In the genomic region with DNA sequence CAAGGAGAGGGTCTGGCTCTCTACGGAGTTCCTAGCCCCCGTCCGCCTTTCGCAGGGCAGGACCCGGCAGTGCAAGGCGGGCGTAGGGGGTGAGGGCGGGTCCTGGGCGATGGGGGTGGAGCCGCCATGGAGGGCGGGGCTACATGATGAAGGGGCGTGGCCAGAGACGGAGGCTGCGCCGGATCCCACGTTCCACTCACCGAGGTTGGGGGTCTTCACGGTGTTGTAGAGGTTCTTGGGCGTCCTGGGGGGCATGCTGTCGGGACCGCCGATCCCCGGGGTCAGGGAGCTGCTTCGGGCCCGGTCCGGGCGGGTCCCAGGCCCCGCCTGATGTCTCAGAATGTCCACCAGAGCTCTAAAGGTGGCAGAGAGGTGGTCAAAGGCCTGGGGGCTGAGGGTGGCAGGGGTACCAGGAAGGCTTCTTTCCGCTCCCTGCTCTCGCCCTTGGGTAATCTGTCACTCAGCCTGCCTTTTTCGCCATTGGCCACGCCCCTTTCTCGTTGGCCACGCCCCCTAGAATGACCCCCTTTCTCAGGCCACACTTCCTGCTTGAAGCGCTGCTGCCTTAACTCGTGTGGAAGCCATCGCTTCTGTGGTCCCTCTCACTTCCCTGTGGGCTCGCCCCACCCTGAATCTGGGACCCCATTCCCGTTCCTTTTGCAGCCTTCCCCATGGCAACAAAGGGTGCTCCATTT, we compare ENCODE assay signal across 14 cellular contexts. TPM values are rescaled to one million over a fixed set of nuclear protein-coding genes. Genes with fewer than 3 reads are reported as not detected.
A peak's percentile ranks its signal among the peaks of the same experiment; 100 is the strongest.
DNase-seq lines count a peak whose midpoint lies in the region; ATAC-seq and TF ChIP-seq lines count a peak whose summit lies in the region.
"Had no signal": no experiment of that assay in that cellular context is flagged by ENCODE, and none has a peak within 500 bp of the region (broad histone marks: within the 10 kb centered on the region; RNA-seq: fewer than 3 reads in every experiment).

No MANE protein-coding gene starts in this region.

- H4K20me1 ChIP-seq in neural progenitor cell (ENCODE audit: low read depth) = peaks cover 41% of the 10 kb centered on the region

- no peaks in the 10 kb centered on the region for H3K9me3 ChIP-seq in neural progenitor cell (ENCODE audit: low read depth)
- no peaks in the 10 kb centered on the region for H3K9me3 ChIP-seq in esophagus muscularis mucosa
- H3K9me3 ChIP-seq in adrenal gland (replicated peaks in 1 of 3) = no peaks in the 10 kb centered on the region

- CTCF ChIA-PET in HEK293T (lab: Yijun Ruan, JAX) = no interaction called here

- no peak overlapping the region for H3K9ac ChIP-seq in neural progenitor cell

- no peak for TF ChIP-seq EP300 in esophagus muscularis mucosa (IDR thresholded peaks at IDR 0.05)

- H3K36me3 ChIP-seq in neural progenitor cell (no peaks in the 10 kb centered on the region), esophagus muscularis mucosa (no peaks in the 10 kb centered on the region), adrenal gland (replicated peaks in 1 of 2) (no peaks in the 10 kb centered on the region)
- H3K36me3 ChIP-seq: cardiac muscle cell had no signal

- TF ChIP-seq POLR2A in esophagus muscularis mucosa (IDR thresholded peaks at IDR 0.05; ENCODE audit: low read depth) = no peak
- no peak for TF ChIP-seq POLR2A in adrenal gland (IDR thresholded peaks at IDR 0.05)

- H3K27ac ChIP-seq in neural progenitor cell (no peak overlapping the region), esophagus muscularis mucosa (replicated peaks in 1 of 4) (no peak overlapping the region), adrenal gland (no peak overlapping the region)
- H3K27ac ChIP-seq: cardiac muscle cell, PC-9 had no signal

- DNase-seq in NCI-H2227 (lab: John Stamatoyannopoulos, UW; ENCODE audit: unreplicated experiment) (peak; percentile 65), NCI-H2227 treated with DMSO at 0.1 percent for 48 hours (lab: John Stamatoyannopoulos, UW) (no peak), HEK293T (ENCODE audit: extremely low spot score) (peak; percentile 85), neural progenitor cell (ENCODE audit: low spot score) (peak; percentile 60), esophagus muscularis mucosa (ENCODE audit: extremely low spot score) (no peak), adrenal gland (no peak)
- DNase-seq: activated CD4-positive, alpha-beta T cell treated with anti-CD3 and anti-CD28 coated beads, Interleukin-2, amount 10 ng/mL, durations not matched to agents 24 days and 14 days; PC-9; stimulated activated CD4-positive, alpha-beta T cell treated with anti-CD3 and anti-CD28 coated beads, Interleukin-4, amount 100 ng/mL, for 24 hours had no signal

- H3K27me3 ChIP-seq in neural progenitor cell = peaks cover 86% of the 10 kb centered on the region
- peaks cover 5 to 100% (median 75%) of the 10 kb centered on the region in 4 donors for H3K27me3 ChIP-seq in esophagus muscularis mucosa
- H3K27me3 ChIP-seq in adrenal gland = peaks cover 55% of the 10 kb centered on the region

- ATAC-seq in activated T-helper 17 cell treated with anti-CD3 and anti-CD28 coated beads, Interleukin-2, amount 50 U/mL, for 72 hours (replicated peaks) = no peak
- no peak for ATAC-seq in GM18517 (IDR thresholded peaks at IDR 0.05; ENCODE audit: unreplicated experiment)

- H3K27me3 Mint-ChIP-seq in activated T-helper 17 cell treated with anti-CD3 and anti-CD28 coated beads, Interleukin-2, amount 50 U/mL, for 72 hours = peaks cover 48% of the 10 kb centered on the region
- H3K27me3 Mint-ChIP-seq in neural progenitor cell (ENCODE audit: insufficient read depth, low read depth) = peaks cover 47% of the 10 kb centered on the region

- no peak overlapping the region for H3K4me3 ChIP-seq in neural progenitor cell
- no peak overlapping the region for H3K4me3 ChIP-seq in esophagus muscularis mucosa
- H3K4me3 ChIP-seq in adrenal gland = no peak overlapping the region
- H3K4me3 ChIP-seq: cardiac muscle cell, PC-9 had no signal

- H3K4me2 ChIP-seq in neural progenitor cell = peak overlapping the region; percentile 13
- H3K4me2 ChIP-seq: PC-9 had no signal

- peaks cover 30% of the 10 kb centered on the region for H3F3A ChIP-seq in neural progenitor cell (ENCODE audit: low read depth)

- peaks cover 11% of the 10 kb centered on the region for H3K36me3 Mint-ChIP-seq in activated T-helper 17 cell treated with anti-CD3 and anti-CD28 coated beads, Interleukin-2, amount 50 U/mL, for 72 hours (ENCODE audit: low read depth)
- H3K36me3 Mint-ChIP-seq in neural progenitor cell = no peaks in the 10 kb centered on the region

- peaks cover 10% of the 10 kb centered on the region for H3K4me1 Mint-ChIP-seq in activated T-helper 17 cell treated with anti-CD3 and anti-CD28 coated beads, Interleukin-2, amount 50 U/mL, for 72 hours
- H3K4me1 Mint-ChIP-seq in neural progenitor cell = peaks cover 24% of the 10 kb centered on the region

- no peak overlapping the region for H2AFZ ChIP-seq in neural progenitor cell (replicated peaks)
- H2AFZ ChIP-seq: PC-9 had no signal

- intact Hi-C loops in esophagus muscularis mucosa (cut with DNase I) (no loop called here), adrenal gland (cut with DNase I) (no loop called here)

- TF ChIP-seq CTCF in neural progenitor cell (IDR thresholded peaks at IDR 0.05) (no peak), esophagus muscularis mucosa (IDR thresholded peaks at IDR 0.05) (no peak), adrenal gland (IDR thresholded peaks at IDR 0.05) (no peak)

- H3K9me3 Mint-ChIP-seq in activated T-helper 17 cell treated with anti-CD3 and anti-CD28 coated beads, Interleukin-2, amount 50 U/mL, for 72 hours = no peaks in the 10 kb centered on the region
- H3K9me3 Mint-ChIP-seq in neural progenitor cell = peaks cover 11% of the 10 kb centered on the region
- H3K9me3 Mint-ChIP-seq: activated CD4-positive, alpha-beta T cell treated with anti-CD3 and anti-CD28 coated beads, Interleukin-2, amount 10 ng/mL, durations not matched to agents 24 days and 14 days had no signal

- peak overlapping the region; percentile 20 for H3K4me3 Mint-ChIP-seq in activated T-helper 17 cell treated with anti-CD3 and anti-CD28 coated beads, Interleukin-2, amount 50 U/mL, for 72 hours
- H3K4me3 Mint-ChIP-seq in neural progenitor cell = peak overlapping the region; percentile 68

- POLR2A ChIA-PET in HEK293T (lab: Yijun Ruan, JAX) = no interaction called here

- 8% methylated on average over 20 of the region's 39 CpGs for WGBS in esophagus muscularis mucosa
- 8 to 15% (median 8%) methylated on average over 11 to 39 of the region's 39 CpGs for WGBS in adrenal gland, 4 donors

- H3K79me2 ChIP-seq in neural progenitor cell (ENCODE audit: low read depth) = no peaks in the 10 kb centered on the region

- H3K4me1 ChIP-seq in neural progenitor cell (peaks cover 5% of the 10 kb centered on the region), esophagus muscularis mucosa (peaks cover 10 to 40% (median 31%) of the 10 kb centered on the region in 4 donors), adrenal gland (replicated peaks in 1 of 2) (no peaks in the 10 kb centered on the region)

- no peak overlapping the region for H3K27ac Mint-ChIP-seq in activated T-helper 17 cell treated with anti-CD3 and anti-CD28 coated beads, Interleukin-2, amount 50 U/mL, for 72 hours
- H3K27ac Mint-ChIP-seq in neural progenitor cell = no peak overlapping the region

TF ChIP-seq in HEK293T, 16 proteins besides CTCF, POLR2A, EP300 and RAD21:
- TF ChIP-seq, protein P1, sequence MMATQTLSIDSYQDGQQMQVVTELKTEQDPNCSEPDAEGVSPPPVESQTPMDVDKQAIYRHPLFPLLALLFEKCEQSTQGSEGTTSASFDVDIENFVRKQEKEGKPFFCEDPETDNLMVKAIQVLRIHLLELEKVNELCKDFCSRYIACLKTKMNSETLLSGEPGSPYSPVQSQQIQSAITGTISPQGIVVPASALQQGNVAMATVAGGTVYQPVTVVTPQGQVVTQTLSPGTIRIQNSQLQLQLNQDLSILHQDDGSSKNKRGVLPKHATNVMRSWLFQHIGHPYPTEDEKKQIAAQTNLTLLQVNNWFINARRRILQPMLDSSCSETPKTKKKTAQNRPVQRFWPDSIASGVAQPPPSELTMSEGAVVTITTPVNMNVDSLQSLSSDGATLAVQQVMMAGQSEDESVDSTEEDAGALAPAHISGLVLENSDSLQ (IDR thresholded peaks at IDR 0.05) = peak; percentile 92
- TF ChIP-seq SP1 (IDR thresholded peaks at IDR 0.05) = peak; percentile 47; the same call in 1 of the 2 replicates
- TF ChIP-seq HDGF (IDR thresholded peaks at IDR 0.05; ENCODE audit: borderline replicate concordance) = no peak
TF ChIP-seq in HEK293T: peak in this region for 2.

RNA-seq across cellular contexts. Expression of gene SHISA7, which starts 2.5 kb away (rescaled TPM):
- under 1 TPM in 1 of 2 donors, not detected in 1; 0.11 TPM for total RNA-seq in activated T-helper 17 cell treated with anti-CD3 and anti-CD28 coated beads, Interleukin-2, amount 50 U/mL, for 72 hours
- total RNA-seq in neural progenitor cell (ENCODE audit: low replicate concordance) = 0.09 and 0.21 TPM in 2 replicates
- total RNA-seq in esophagus muscularis mucosa = under 1 TPM in 2 of 4 donors, not detected in 2; under 0.01 to 0.13 TPM
- under 1 TPM in 4 of 8 donors, not detected in 4; 0.08 to 0.49 (median 0.31) TPM for total RNA-seq in adrenal gland
- polyA plus RNA-seq in adrenal gland = 1 to 10 TPM in 2 of 3 donors, under 1 TPM in 1; 0.47 to 1.3 (median 1.1) TPM
- total RNA-seq: activated CD4-positive, alpha-beta T cell treated with anti-CD3 and anti-CD28 coated beads, Interleukin-2, amount 10 ng/mL, durations not matched to agents 24 days and 14 days; cardiac muscle cell; HT-29; PC-9 had no signal
- polyA plus RNA-seq: cardiac muscle cell had no signal

RNA-seq across cellular contexts. Expression of gene ISOC2, which starts 20.9 kb away (rescaled TPM):
- 10 to 100 TPM; 21.2 to 39.5 TPM for total RNA-seq in activated T-helper 17 cell treated with anti-CD3 and anti-CD28 coated beads, Interleukin-2, amount 50 U/mL, for 72 hours
- total RNA-seq in neural progenitor cell (ENCODE audit: low replicate concordance) = 14.8 and 34.4 TPM in 2 replicates
- total RNA-seq in esophagus muscularis mucosa = 100 to 1,000 TPM in 1 of 4 donors, 10 to 100 TPM in 3; 66.8 to 104 (median 77.7) TPM
- total RNA-seq in adrenal gland = 100 to 1,000 TPM in 1 of 8 donors, 10 to 100 TPM in 7; 58.2 to 181 (median 80.8) TPM
- 100 to 1,000 TPM in 1 of 3 donors, 10 to 100 TPM in 2; 18.1 to 119 (median 75.0) TPM for polyA plus RNA-seq in adrenal gland

RNA-seq across cellular contexts. Expression of gene C19orf85, which starts 24.0 kb away (rescaled TPM):
- total RNA-seq in activated T-helper 17 cell treated with anti-CD3 and anti-CD28 coated beads, Interleukin-2, amount 50 U/mL, for 72 hours = not detected
- total RNA-seq in neural progenitor cell (ENCODE audit: low replicate concordance) = not detected in 2 replicates
- total RNA-seq in esophagus muscularis mucosa = not detected
- total RNA-seq in adrenal gland = not detected
- polyA plus RNA-seq in adrenal gland = not detected
- total RNA-seq: activated CD4-positive, alpha-beta T cell treated with anti-CD3 and anti-CD28 coated beads, Interleukin-2, amount 10 ng/mL, durations not matched to agents 24 days and 14 days; cardiac muscle cell; urinary bladder had no signal
- polyA plus RNA-seq: cardiac muscle cell had no signal

RNA-seq across cellular contexts. Expression of gene UBE2S, which starts 33.0 kb away (rescaled TPM):
- 100 to 1,000 TPM; 183 to 343 TPM for total RNA-seq in activated T-helper 17 cell treated with anti-CD3 and anti-CD28 coated beads, Interleukin-2, amount 50 U/mL, for 72 hours
- total RNA-seq in neural progenitor cell (ENCODE audit: low replicate concordance) (118 and 159 TPM in 2 replicates), esophagus muscularis mucosa (10 to 100 TPM in 3 of 4 donors, 1 to 10 TPM in 1; 9.1 to 37.9 (median 22.0) TPM), adrenal gland (10 to 100 TPM; 13.0 to 57.1 (median 20.0) TPM)
- 10 to 100 TPM in 2 of 3 donors, 1 to 10 TPM in 1; 8.8 to 18.0 (median 11.9) TPM for polyA plus RNA-seq in adrenal gland

RNA-seq across cellular contexts. Expression of gene ZNF628, which starts 35.9 kb away (rescaled TPM):
- 10 to 100 TPM; 11.1 to 11.3 TPM for total RNA-seq in activated T-helper 17 cell treated with anti-CD3 and anti-CD28 coated beads, Interleukin-2, amount 50 U/mL, for 72 hours
- total RNA-seq in neural progenitor cell (ENCODE audit: low replicate concordance) = 5.0 TPM in 1 of 2 replicates, not detected in the other
- 10 to 100 TPM in 3 of 4 donors, 1 to 10 TPM in 1; 5.1 to 16.6 (median 11.9) TPM for total RNA-seq in esophagus muscularis mucosa
- total RNA-seq in adrenal gland = 10 to 100 TPM in 3 of 8 donors, 1 to 10 TPM in 5; 5.4 to 27.9 (median 9.2) TPM
- polyA plus RNA-seq in adrenal gland = 10 to 100 TPM in 1 of 3 donors, 1 to 10 TPM in 1, under 1 TPM in 1; 0.04 to 17.5 (median 3.7) TPM

Comparison
In these comparisons a context has a peak if more than half of its experiments do, and no peak if none do; other contexts are left out.
1. DNase-seq: peak in NCI-H2227 (single experiment), HEK293T (single experiment) and neural progenitor cell (single experiment); none in NCI-H2227 treated with DMSO at 0.1 percent for 48 hours (single experiment), esophagus muscularis mucosa (single experiment) and adrenal gland (0 of 7).